In genomic region chr3:137013955-137014688, GRCh38 we compare ENCODE assay signal across 8 cellular contexts. TPM values are rescaled to one million over a fixed set of nuclear protein-coding genes. Genes with fewer than 3 reads are reported as not detected.
DNase-seq lines count a peak whose midpoint lies in the region; ATAC-seq and TF ChIP-seq lines count a peak whose summit lies in the region.

No MANE protein-coding gene starts in this region.

- H3K27me3 Mint-ChIP-seq in T-helper 17 cell, result peaks cover 7% of the 10 kb centered on the region

- no peaks in the 10 kb centered on the region for H3K36me3 ChIP-seq in right atrium auricular region
- no peaks in the 10 kb centered on the region for H3K36me3 ChIP-seq in uterus

- H3K4me3 Mint-ChIP-seq in T-helper 17 cell, result peak overlapping the region; percentile 84

- H3K27ac Mint-ChIP-seq in T-helper 17 cell, result peak overlapping the region; percentile 83

- H3K9me3 ChIP-seq in T-helper 17 cell (ENCODE audit: control insufficient read depth, low read length, poor library complexity, severe bottlenecking) (no peaks in the 10 kb centered on the region), right atrium auricular region (no peaks in the 10 kb centered on the region), uterus (no peaks in the 10 kb centered on the region)

- ATAC-seq in HG02870 (IDR thresholded peaks at IDR 0.05; ENCODE audit: unreplicated experiment) (peak; percentile 77), T-helper 17 cell (peak; percentile 91)

- H3K4me1 ChIP-seq in right atrium auricular region (peaks cover 0 to 10% of the 10 kb centered on the region in 2 donors), uterus (no peaks in the 10 kb centered on the region)

- TF ChIP-seq CTCF in GM12801 (IDR thresholded peaks at IDR 0.05; ENCODE audit: extremely low read depth, insufficient read length), result peak; percentile 28
- peak; percentile 81 to 91 for TF ChIP-seq CTCF in right atrium auricular region (IDR thresholded peaks at IDR 0.05)
- TF ChIP-seq CTCF in uterus (IDR thresholded peaks at IDR 0.05), result peak; percentile 86 to 93 (median 91)

- TF ChIP-seq POLR2A in uterus (IDR thresholded peaks at IDR 0.05), result no peak

- H3K27me3 ChIP-seq in right atrium auricular region (no peaks in the 10 kb centered on the region), uterus (no peaks in the 10 kb centered on the region)

- no peaks in the 10 kb centered on the region for H3K36me3 Mint-ChIP-seq in T-helper 17 cell (ENCODE audit: low read depth)

- peaks cover 10% of the 10 kb centered on the region for H3K4me1 Mint-ChIP-seq in T-helper 17 cell

- DNase-seq in NCI-H1694 treated with DMSO at 0.1 percent for 48 hours (lab: John Stamatoyannopoulos, UW), result peak; percentile 86
- peak; percentile 69 to 81 (median 73) for DNase-seq in T-helper 17 cell
- peak; percentile 32 to 96 (median 78) for DNase-seq in amygdala (lab: John Stamatoyannopoulos, UW)
- DNase-seq in right atrium auricular region (ENCODE audit: low spot score), result peak; percentile 95
- DNase-seq in putamen (ENCODE audit: low spot score), result peak; percentile 87
- DNase-seq in uterus, result peak; percentile 91

- intact Hi-C loops in uterus (cut with DNase I; ENCODE audit: low total_unique reads), result loop anchor here (5.0 to 10.0 kb wide), 2 partner anchors 259 to 937 kb away; partner anchors contain the start of gene STAG1

- H3K27ac ChIP-seq in right atrium auricular region (peak overlapping the region; percentile 52 to 73), uterus (peak overlapping the region; percentile 85 to 86)

- peak overlapping the region; percentile 34 to 51 for H3K4me3 ChIP-seq in right atrium auricular region
- H3K4me3 ChIP-seq in uterus, result peak overlapping the region; percentile 21 to 44

RNA-seq across cellular contexts. Expression of gene IL20RB, which starts 56.3 kb away (rescaled TPM):
- total RNA-seq in T-helper 17 cell, result 1 to 10 TPM; 3.2 to 4.2 TPM
- under 1 TPM in 1 of 2 donors, not detected in 1; 0.41 TPM for total RNA-seq in right atrium auricular region
- 1 to 10 TPM in 1 of 4 donors, not detected in 3; 2.6 TPM for total RNA-seq in uterus

Comparison
In these comparisons a context has a peak if more than half of its experiments do, and no peak if none do; other contexts are left out.
1. Peak in every context shown above with its lines: DNase-seq, ATAC-seq, H3K4me3 ChIP-seq and H3K27ac ChIP-seq.
2. CTCF ChIP-seq: peak in every context shown above with its lines; median percentile 91 in uterus; 86 in right atrium auricular region; 28 in GM12801.